8 cellular contexts compared by ENCODE assay signal in genomic region chr5:75509956-75510355, GRCh38. TPM values are rescaled to one million over a fixed set of nuclear protein-coding genes. Genes with fewer than 3 reads are reported as not detected.
DNase-seq lines count a peak whose midpoint lies in the region; ATAC-seq and TF ChIP-seq lines count a peak whose summit lies in the region.

No MANE protein-coding gene starts in this region.

- no peaks in the 10 kb centered on the region for H3K9me3 ChIP-seq in iPS-15b (ENCODE audit: control insufficient read depth, insufficient read depth, low read length)

- peak; percentile 27 for DNase-seq in A172 (ENCODE audit: low spot score)
- DNase-seq in GM23338 (ENCODE audit: low spot score): no peak
- DNase-seq in activated CD8-positive, alpha-beta T cell treated with anti-CD3 and anti-CD28 coated beads, Interleukin-2, amount 10 ng/mL, durations not matched to agents 7 days and 5 days: no peak
- no peak for DNase-seq in stimulated activated effector memory CD8-positive, alpha-beta T cell treated with anti-CD3 and anti-CD28 coated beads, Interleukin-12 subunit alpha, Interleukin-12 subunit beta, amount 100 ng/mL, for 72 hours (ENCODE audit: low spot score in 2 of 2)
- DNase-seq in SW 1271 (lab: John Stamatoyannopoulos, UW): no peak
- no peak for DNase-seq in substantia nigra (lab: John Stamatoyannopoulos, UW)
- no peak for DNase-seq in nucleus accumbens (lab: John Stamatoyannopoulos, UW)

- peaks cover 57% of the 10 kb centered on the region for H3K79me2 ChIP-seq in GM23338 (replicated peaks; ENCODE audit: insufficient read depth)

- H3K36me3 ChIP-seq in GM23338 (ENCODE audit: insufficient read depth) (no peaks in the 10 kb centered on the region), iPS-15b (ENCODE audit: control insufficient read depth, insufficient read depth, low read length) (no peaks in the 10 kb centered on the region)

- TF ChIP-seq CTCF in GM23338 (conservative IDR thresholded peaks at IDR 0.05; ENCODE audit: low read depth in 2 of 2): no peak

- H3K27me3 Mint-ChIP-seq in GM23338 (ENCODE audit: insufficient read depth, low read depth, poor library complexity): peaks cover 19% of the 10 kb centered on the region
- no peaks in the 10 kb centered on the region for H3K27me3 Mint-ChIP-seq in activated CD8-positive, alpha-beta T cell treated with anti-CD3 and anti-CD28 coated beads, Interleukin-2, amount 10 ng/mL, durations not matched to agents 7 days and 5 days (ENCODE audit: low read depth)

- H3K36me3 Mint-ChIP-seq in GM23338 (ENCODE audit: low read depth): peaks cover 2% of the 10 kb centered on the region; the same call in 2 of the 3 replicates
- peaks cover 19% of the 10 kb centered on the region for H3K36me3 Mint-ChIP-seq in activated CD8-positive, alpha-beta T cell treated with anti-CD3 and anti-CD28 coated beads, Interleukin-2, amount 10 ng/mL, durations not matched to agents 7 days and 5 days (ENCODE audit: low read depth)
- peaks cover 19% of the 10 kb centered on the region for H3K36me3 Mint-ChIP-seq in stimulated activated effector memory CD8-positive, alpha-beta T cell treated with anti-CD3 and anti-CD28 coated beads, Interleukin-12 subunit alpha, Interleukin-12 subunit beta, amount 100 ng/mL, for 72 hours

- H3K27ac ChIP-seq in GM23338 (ENCODE audit: low read depth) (no peak overlapping the region), substantia nigra (ENCODE audit: low read depth, low read length, poor library complexity, severe bottlenecking) (no peak overlapping the region)

- H3K4me1 ChIP-seq in GM23338 (ENCODE audit: insufficient read depth) (peaks cover 15% of the 10 kb centered on the region; the same call in 1 of the 2 replicates), iPS-15b (ENCODE audit: control insufficient read depth, insufficient read depth, low read length) (no peaks in the 10 kb centered on the region)

- POLR2A ChIA-PET in activated CD8-positive, alpha-beta T cell treated with anti-CD3 and anti-CD28 coated beads, Interleukin-2, amount 10 ng/mL, durations not matched to agents 7 days and 5 days (lab: Charles Lee): interaction anchor here (1.2 kb wide), 2 partner anchors 58 to 173 kb away, joined by 3 to 6 read pairs; partner anchors contain the start of gene HMGCR

- no peak overlapping the region for H3K9ac ChIP-seq in iPS-15b (ENCODE audit: low read depth, low read length)

- CTCF ChIA-PET in activated CD8-positive, alpha-beta T cell treated with anti-CD3 and anti-CD28 coated beads, Interleukin-2, amount 10 ng/mL, durations not matched to agents 7 days and 5 days (lab: Charles Lee): interaction anchor here (0.7 to 1.9 kb wide), 5 partner anchors 11 to 207 kb away, joined by 3 to 7 read pairs (median 3); partner anchors contain the start of gene POC5

- H3K27ac Mint-ChIP-seq in GM23338: no peak overlapping the region
- peak overlapping the region; percentile 51 for H3K27ac Mint-ChIP-seq in activated CD8-positive, alpha-beta T cell treated with anti-CD3 and anti-CD28 coated beads, Interleukin-2, amount 10 ng/mL, durations not matched to agents 7 days and 5 days
- peak overlapping the region; percentile 92 for H3K27ac Mint-ChIP-seq in stimulated activated effector memory CD8-positive, alpha-beta T cell treated with anti-CD3 and anti-CD28 coated beads, Interleukin-12 subunit alpha, Interleukin-12 subunit beta, amount 100 ng/mL, for 72 hours

- H3K4me1 Mint-ChIP-seq in GM23338: peaks cover 16% of the 10 kb centered on the region
- peaks cover 38% of the 10 kb centered on the region for H3K4me1 Mint-ChIP-seq in activated CD8-positive, alpha-beta T cell treated with anti-CD3 and anti-CD28 coated beads, Interleukin-2, amount 10 ng/mL, durations not matched to agents 7 days and 5 days (ENCODE audit: low read depth)
- peaks cover 41% of the 10 kb centered on the region for H3K4me1 Mint-ChIP-seq in stimulated activated effector memory CD8-positive, alpha-beta T cell treated with anti-CD3 and anti-CD28 coated beads, Interleukin-12 subunit alpha, Interleukin-12 subunit beta, amount 100 ng/mL, for 72 hours

- H2AFZ ChIP-seq in GM23338: no peak overlapping the region

- ATAC-seq in GM23338: no peak
- no peak for ATAC-seq in activated CD8-positive, alpha-beta T cell treated with anti-CD3 and anti-CD28 coated beads, Interleukin-2, amount 10 ng/mL, durations not matched to agents 7 days and 5 days
- ATAC-seq in stimulated activated effector memory CD8-positive, alpha-beta T cell treated with anti-CD3 and anti-CD28 coated beads, Interleukin-12 subunit alpha, Interleukin-12 subunit beta, amount 100 ng/mL, for 72 hours: no peak

- peak overlapping the region; percentile 93 for H3K4me2 ChIP-seq in GM23338

- H3K4me3 Mint-ChIP-seq in GM23338: peak overlapping the region; percentile 94
- peak overlapping the region; percentile 97 for H3K4me3 Mint-ChIP-seq in activated CD8-positive, alpha-beta T cell treated with anti-CD3 and anti-CD28 coated beads, Interleukin-2, amount 10 ng/mL, durations not matched to agents 7 days and 5 days
- peak overlapping the region; percentile 85 for H3K4me3 Mint-ChIP-seq in stimulated activated effector memory CD8-positive, alpha-beta T cell treated with anti-CD3 and anti-CD28 coated beads, Interleukin-12 subunit alpha, Interleukin-12 subunit beta, amount 100 ng/mL, for 72 hours

- no peaks in the 10 kb centered on the region for H3F3A ChIP-seq in GM23338 (replicated peaks; ENCODE audit: low read depth)

- no peaks in the 10 kb centered on the region for H3K9me2 ChIP-seq in GM23338 (ENCODE audit: insufficient read depth)

- H4K20me1 ChIP-seq in GM23338 (replicated peaks; ENCODE audit: insufficient read depth): no peaks in the 10 kb centered on the region; the same call in 1 of the 2 replicates

- H3K27me3 ChIP-seq in GM23338 (ENCODE audit: insufficient read depth) (no peaks in the 10 kb centered on the region), iPS-15b (ENCODE audit: control insufficient read depth, insufficient read depth, low read length) (no peaks in the 10 kb centered on the region)

- no peaks in the 10 kb centered on the region; the same call in 2 of the 3 replicates for H3K9me3 Mint-ChIP-seq in GM23338
- no peaks in the 10 kb centered on the region for H3K9me3 Mint-ChIP-seq in activated CD8-positive, alpha-beta T cell treated with anti-CD3 and anti-CD28 coated beads, Interleukin-2, amount 10 ng/mL, durations not matched to agents 7 days and 5 days (ENCODE audit: insufficient read depth)
- H3K9me3 Mint-ChIP-seq in stimulated activated effector memory CD8-positive, alpha-beta T cell treated with anti-CD3 and anti-CD28 coated beads, Interleukin-12 subunit alpha, Interleukin-12 subunit beta, amount 100 ng/mL, for 72 hours: no peaks in the 10 kb centered on the region

- H3K4me3 ChIP-seq in GM23338 (peak overlapping the region; percentile 62), iPS-15b (ENCODE audit: low read depth, low read length) (peak overlapping the region; percentile 85)

TF ChIP-seq in GM23338, 12 proteins besides CTCF, POLR2A, EP300 and RAD21:
- TF ChIP-seq ETS1 (IDR thresholded peaks at IDR 0.05): no peak

RNA-seq across cellular contexts. Expression of gene CERT1, which starts 1.5 kb away (rescaled TPM):
- total RNA-seq in A172 (2014; rRNA removed; shearing (Covaris generic)): 16.2 and 17.6 TPM in 2 replicates
- 38.9 and 40.7 TPM in 2 replicates for total RNA-seq in GM23338 (2014; rRNA removed; shearing (Covaris generic))
- 36.5 and 37.5 TPM in 2 replicates for polyA plus RNA-seq in GM23338 (2016; fragmentation: Nextera tagmentation; extraction: Ambion mirVana)
- total RNA-seq in activated CD8-positive, alpha-beta T cell treated with anti-CD3 and anti-CD28 coated beads, Interleukin-2, amount 10 ng/mL, durations not matched to agents 7 days and 5 days: 10 to 100 TPM; 31.2 to 36.0 TPM

RNA-seq across cellular contexts. Expression of gene POLK, which starts 1.7 kb away (rescaled TPM):
- total RNA-seq in A172 (2014; rRNA removed; shearing (Covaris generic)): 36.1 and 36.7 TPM in 2 replicates
- 10.9 and 14.5 TPM in 2 replicates for total RNA-seq in GM23338 (2014; rRNA removed; shearing (Covaris generic))
- polyA plus RNA-seq in GM23338 (2016; fragmentation: Nextera tagmentation; extraction: Ambion mirVana): 5.4 and 6.3 TPM in 2 replicates
- total RNA-seq in activated CD8-positive, alpha-beta T cell treated with anti-CD3 and anti-CD28 coated beads, Interleukin-2, amount 10 ng/mL, durations not matched to agents 7 days and 5 days: 10 to 100 TPM; 29.8 to 30.7 TPM
